ENCODE assay signal across 29 cellular contexts in the genomic region with DNA sequence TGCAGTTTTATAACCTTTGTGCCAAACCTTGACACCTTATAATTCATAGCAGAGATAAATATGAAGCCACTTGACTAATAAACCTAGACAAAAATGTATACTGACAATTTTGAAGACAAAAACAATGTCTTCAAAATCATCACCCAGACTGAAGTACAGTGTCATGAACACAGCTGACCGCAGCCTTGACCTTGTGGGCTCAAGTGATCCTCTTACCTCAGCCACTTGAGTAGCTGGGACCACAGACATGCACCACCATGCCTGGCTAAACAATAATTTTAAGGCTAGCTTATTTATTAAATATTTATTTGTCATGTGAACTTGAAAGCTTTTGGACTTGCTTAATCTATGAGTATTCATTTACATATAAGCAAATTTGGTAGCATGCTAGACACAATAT. TPM values are rescaled to one million over a fixed set of nuclear protein-coding genes. Genes with fewer than 3 reads are reported as not detected.
"Had no signal": no experiment of that assay in that cellular context is flagged by ENCODE, and none has a peak within 500 bp of the region (broad histone marks: within the 10 kb centered on the region; RNA-seq: fewer than 3 reads in every experiment).

No MANE protein-coding gene starts in this region.

- H3K27me3 ChIP-seq: gastroesophageal sphincter, heart right ventricle, right atrium auricular region, sigmoid colon, spleen, tibial nerve, upper lobe of left lung had no signal

- H3K27ac ChIP-seq: dorsolateral prefrontal cortex, epithelial cell of prostate, foreskin keratinocyte, gastroesophageal sphincter, heart right ventricle, prostate gland, right atrium auricular region, sigmoid colon, skin epidermis, spleen, thoracic aorta, tibial nerve, upper lobe of left lung had no signal

- DNase-seq: dorsolateral prefrontal cortex; effector CD8-positive, alpha-beta T cell; endodermal cell; foreskin keratinocyte; glutamatergic neuron; heart right ventricle; hippocampal formation; naive thymus-derived CD8-positive, alpha-beta T cell; nephron progenitor cell; nucleus accumbens; sigmoid colon; spleen; stimulated activated CD4-positive, alpha-beta T cell treated with anti-CD3 and anti-CD28 coated beads, Interleukin-2, amount 100 ng/mL, for 48 hours; stimulated activated naive B cell treated with anti-CD40 and anti-IgM and Interleukin-4, amounts not matched to agents 10 μg/mL and 1 μg/mL and 100 μg/mL, for 72 hours; upper lobe of left lung had no signal

- H3K4me3 ChIP-seq: dorsolateral prefrontal cortex, gastroesophageal sphincter, heart right ventricle, lung, prostate gland, right atrium auricular region, sigmoid colon, skin epidermis, spleen, thoracic aorta, tibial nerve, upper lobe of left lung had no signal

- H3K4me1 ChIP-seq: foreskin keratinocyte, gastroesophageal sphincter, heart right ventricle, prostate gland, right atrium auricular region, sigmoid colon, spleen, tibial nerve, upper lobe of left lung had no signal

- ATAC-seq: esophagus mucosa; foreskin keratinocyte; gastroesophageal sphincter; heart right ventricle; naive thymus-derived CD8-positive, alpha-beta T cell; stimulated activated naive B cell treated with anti-CD40 and anti-IgM and Interleukin-4, amounts not matched to agents 10 μg/mL and 1 μg/mL and 100 μg/mL, for 72 hours had no signal

- H3K9me3 ChIP-seq: gastroesophageal sphincter, prostate gland, right atrium auricular region, sigmoid colon, spleen, thoracic aorta, tibial nerve, upper lobe of left lung had no signal

- H3K36me3 ChIP-seq: gastroesophageal sphincter, heart right ventricle, prostate gland, right atrium auricular region, sigmoid colon, spleen, thoracic aorta, tibial nerve, upper lobe of left lung had no signal

- FAIRE-seq: islet of Langerhans, urothelium cell line had no signal

RNA-seq across cellular contexts. Expression of a gene that starts 24.3 kb away (rescaled TPM):
- total RNA-seq: cerebellum; esophagus mucosa; liver; naive thymus-derived CD8-positive, alpha-beta T cell; osteocyte; prostate gland had no signal
- polyA plus RNA-seq: naive thymus-derived CD8-positive, alpha-beta T cell had no signal
